ENCODE assay signal across 21 cellular contexts in the genomic region with DNA sequence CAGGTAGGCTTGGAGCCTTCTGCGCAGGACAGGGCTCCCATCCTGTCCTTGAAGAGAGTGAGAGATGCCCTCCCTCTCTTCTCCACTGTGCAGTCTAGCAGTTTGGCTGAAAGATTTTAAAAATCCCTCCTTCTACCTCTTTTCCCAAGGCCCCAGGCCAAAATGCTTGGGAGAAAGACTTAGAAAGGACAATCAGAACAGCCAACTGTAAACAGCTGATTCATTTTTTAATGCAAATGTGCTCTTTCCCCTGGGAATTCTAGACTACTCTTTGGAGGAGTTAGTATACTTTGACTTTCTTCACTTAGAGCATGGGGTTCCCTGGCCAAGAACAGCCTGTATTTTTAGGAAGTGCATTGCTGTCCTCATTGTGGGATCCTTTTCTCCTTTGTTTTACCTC.
DNase-seq lines count a peak whose midpoint lies in the region; ATAC-seq and TF ChIP-seq lines count a peak whose summit lies in the region.
"Had no signal": no experiment of that assay in that cellular context is flagged by ENCODE, and none has a peak within 500 bp of the region (broad histone marks: within the 10 kb centered on the region; RNA-seq: fewer than 3 reads in every experiment).

No MANE protein-coding gene starts in this region.

- H3K4me3 ChIP-seq in fibroblast of the aortic adventitia (ENCODE audit: low read depth, low read length): no peak overlapping the region
- H3K4me3 ChIP-seq: BLaER1 treated with 17β-estradiol and CSF1 and Interleukin-3, amounts not matched to agents 10 nM and 100 nM; SJCRH30 had no signal

- no peak for TF ChIP-seq CTCF in fibroblast of the aortic adventitia (IDR thresholded peaks at IDR 0.05; ENCODE audit: insufficient read depth, low read length)

- DNase-seq in DMS 273 (lab: John Stamatoyannopoulos, UW; ENCODE audit: unreplicated experiment) (peak; percentile 28), DMS 273 treated with DMSO at 0.1 percent for 48 hours (lab: John Stamatoyannopoulos, UW) (no peak), astrocyte of the hippocampus (ENCODE audit: low read depth, low spot score) (peak; percentile 26), fibroblast of the aortic adventitia (ENCODE audit: low read depth) (peak; percentile 56), NAMALWA (ENCODE audit: low spot score) (no peak), occipital lobe (lab: John Stamatoyannopoulos, UW) (no peak)
- DNase-seq: CD4-positive, alpha-beta memory T cell; GDM1; GOT3; KBM-7; NCI-H1105; NCI-H146; NCI-H2029; NCI-H2171 treated with DMSO at 0.1 percent for 48 hours; NCI-H446; OCI-M1; SJCRH30 had no signal

- no peak for ATAC-seq in HG02678 (IDR thresholded peaks at IDR 0.05; ENCODE audit: unreplicated experiment)
- ATAC-seq in GM21576 (IDR thresholded peaks at IDR 0.05; ENCODE audit: unreplicated experiment): no peak
- ATAC-seq: HepG2 had no signal

Comparison
In these comparisons a context has a peak if more than half of its experiments do, and no peak if none do; other contexts are left out.
1. DNase-seq: peak in DMS 273 (single experiment), astrocyte of the hippocampus (single experiment) and fibroblast of the aortic adventitia (single experiment); none in DMS 273 treated with DMSO at 0.1 percent for 48 hours (single experiment), NAMALWA (single experiment) and occipital lobe (single experiment).